Comparison of ENCODE assay signal across 9 cellular contexts in genomic region chr7:47552631-47553030, GRCh38. TPM values are rescaled to one million over a fixed set of nuclear protein-coding genes. Genes with fewer than 3 reads are reported as not detected.
A peak's percentile ranks its signal among the peaks of the same experiment; 100 is the strongest.
DNase-seq lines count a peak whose midpoint lies in the region; ATAC-seq and TF ChIP-seq lines count a peak whose summit lies in the region.
"Had no signal": no experiment of that assay in that cellular context is flagged by ENCODE, and none has a peak within 500 bp of the region (broad histone marks: within the 10 kb centered on the region; RNA-seq: fewer than 3 reads in every experiment).

No MANE protein-coding gene starts in this region.

- H3K4me3 Mint-ChIP-seq in endodermal cell, result no peak overlapping the region
- H3K4me3 Mint-ChIP-seq: activated naive CD8-positive, alpha-beta T cell treated with anti-CD3 and anti-CD28 coated beads, Interleukin-2, amount 10 ng/mL, durations not matched to agents 7 days and 5 days had no signal

- ATAC-seq in GM18873 (IDR thresholded peaks at IDR 0.05; ENCODE audit: low FRiP score, unreplicated experiment) (peak; percentile 99), HG02938 (IDR thresholded peaks at IDR 0.05; ENCODE audit: unreplicated experiment) (peak; percentile 99), sciatic nerve (peak; percentile 56)

- peaks cover 5% of the 10 kb centered on the region for H3K4me1 ChIP-seq in endodermal cell (ENCODE audit: control insufficient read depth, insufficient read depth, low read length)

- peaks cover 3% of the 10 kb centered on the region for H3K27me3 Mint-ChIP-seq in endodermal cell (ENCODE audit: insufficient read depth)

- H3K27me3 ChIP-seq in endodermal cell (ENCODE audit: control insufficient read depth, insufficient read depth, low read length, poor library complexity, severe bottlenecking), result no peaks in the 10 kb centered on the region

- WGBS in endodermal cell (ENCODE audit: insufficient coverage in 1 of 2, insufficient read length in 1 of 2), 2 experiments, result 56 to 90% methylated on average over 2 to 3 of the region's 3 CpGs

- no peak overlapping the region for H3K4me3 ChIP-seq in endodermal cell (ENCODE audit: low read length)

- peaks cover 29% of the 10 kb centered on the region for H3K4me1 Mint-ChIP-seq in endodermal cell
- H3K4me1 Mint-ChIP-seq: activated naive CD8-positive, alpha-beta T cell treated with anti-CD3 and anti-CD28 coated beads, Interleukin-2, amount 10 ng/mL, durations not matched to agents 7 days and 5 days had no signal

- H3K9me3 Mint-ChIP-seq in endodermal cell, result peaks cover 7% of the 10 kb centered on the region

- H3K9me3 ChIP-seq in endodermal cell (ENCODE audit: control insufficient read depth, low read length), result no peaks in the 10 kb centered on the region

- H3K36me3 Mint-ChIP-seq in endodermal cell (ENCODE audit: low read depth), result peaks cover 8% of the 10 kb centered on the region
- H3K36me3 Mint-ChIP-seq: activated naive CD8-positive, alpha-beta T cell treated with anti-CD3 and anti-CD28 coated beads, Interleukin-2, amount 10 ng/mL, durations not matched to agents 7 days and 5 days had no signal

- intact Hi-C loops in sciatic nerve (cut with DNase I), result no loop called here

- H3K36me3 ChIP-seq in endodermal cell (ENCODE audit: control insufficient read depth, insufficient read depth, low read length), result no peaks in the 10 kb centered on the region

- no peak for TF ChIP-seq CTCF in endodermal cell (conservative IDR thresholded peaks at IDR 0.05)

- peak; percentile 77 for DNase-seq in amniotic epithelial cell (ENCODE audit: low read depth)
- DNase-seq in sciatic nerve (ENCODE audit: low spot score), result no peak
- no peak for DNase-seq in endodermal cell
- no peak for DNase-seq in NK-92 (lab: John Stamatoyannopoulos, UW; ENCODE audit: unreplicated experiment)
- DNase-seq in stimulated activated CD4-positive, alpha-beta T cell treated with anti-CD3 and anti-CD28 coated beads, Interleukin-2, amount 100 ng/mL, for 48 hours, result no peak
- no peak for DNase-seq in midbrain (lab: John Stamatoyannopoulos, UW)
- DNase-seq: activated naive CD8-positive, alpha-beta T cell treated with anti-CD3 and anti-CD28 coated beads, Interleukin-2, amount 10 ng/mL, durations not matched to agents 7 days and 5 days had no signal

- H3K27ac Mint-ChIP-seq in endodermal cell, result no peak overlapping the region
- H3K27ac Mint-ChIP-seq: activated naive CD8-positive, alpha-beta T cell treated with anti-CD3 and anti-CD28 coated beads, Interleukin-2, amount 10 ng/mL, durations not matched to agents 7 days and 5 days had no signal

- H3K27ac ChIP-seq in endodermal cell (ENCODE audit: low read depth, low read length), result no peak overlapping the region

- no peak overlapping the region for H3K9ac ChIP-seq in endodermal cell (ENCODE audit: extremely low read depth, low read length, poor library complexity, severe bottlenecking)

RNA-seq across cellular contexts. Expression of gene TNS3, which starts 29.3 kb away (rescaled TPM):
- 230 TPM for total RNA-seq in sciatic nerve
- 10 to 100 TPM; 33.8 to 38.5 TPM for total RNA-seq in endodermal cell
- 18.1 TPM for polyA plus RNA-seq in endodermal cell (2013, experiment 1 of 2)
- polyA plus RNA-seq in endodermal cell (2013, experiment 2 of 2), result 19.3 TPM
